20 cellular contexts compared by ENCODE assay signal in genomic region chr6:12485226-12485764, GRCh38.
DNase-seq lines count a peak whose midpoint lies in the region; ATAC-seq, FAIRE-seq and TF ChIP-seq lines count a peak whose summit lies in the region.
"Had no signal": no experiment of that assay in that cellular context is flagged by ENCODE, and none has a peak within 500 bp of the region (broad histone marks: within the 10 kb centered on the region; RNA-seq: fewer than 3 reads in every experiment).

No MANE protein-coding gene starts in this region.

- ATAC-seq in A549 (peak; percentile 46 to 59; a peak in 4 of 6 replicates), GM18907 (IDR thresholded peaks at IDR 0.05; ENCODE audit: unreplicated experiment) (no peak), HG02759 (IDR thresholded peaks at IDR 0.05; ENCODE audit: unreplicated experiment) (no peak), HG02623 (IDR thresholded peaks at IDR 0.05; ENCODE audit: unreplicated experiment) (no peak)
- ATAC-seq: GM12878 had no signal

- FAIRE-seq in A549 (lab: Jason Lieb, UNC) (peak; percentile 59), GM12891 (lab: Jason Lieb, UNC) (peak; percentile 67), endothelial cell of umbilical vein (lab: Jason Lieb, UNC) (no peak)
- FAIRE-seq: A204.1, GM12878, H54 had no signal

- H3K9ac ChIP-seq in endothelial cell of umbilical vein (replicated peaks; ENCODE audit: extremely low read depth, insufficient read depth, low read length): no peak overlapping the region

- POLR2A ChIA-PET in A549 (lab: Yijun Ruan, JAX): interaction anchor here (0.5 to 4.0 kb wide), 3 partner anchors 120 to 195 kb away, joined by 3 to 26 read pairs (median 9); partner anchors contain the start of gene EDN1
- POLR2A ChIA-PET in endothelial cell of umbilical vein (lab: Charles Lee): interaction anchor here (4.7 kb wide), 1 partner anchor 186 kb away, joined by 37 read pairs; no protein-coding TSS in a partner anchor

- no peak for TF ChIP-seq POLR2A in A549 (IDR thresholded peaks at IDR 0.05; ENCODE audit: low read length)
- no peak for TF ChIP-seq POLR2A in GM12891 (IDR thresholded peaks at IDR 0.05; ENCODE audit: low read depth, low read length)
- no peak for TF ChIP-seq POLR2A in endothelial cell of umbilical vein (IDR thresholded peaks at IDR 0.05; ENCODE audit: low read depth, low read length)

- TF ChIP-seq EP300 in A549 (IDR thresholded peaks at IDR 0.05): no peak

- dilution Hi-C loops in endothelial cell of umbilical vein (cut with MboI; ENCODE audit: extremely low pct_ligation_motif_present, low sequenced_read_pairs): loop anchor here (25.0 kb wide), 2 partner anchors 102 to 198 kb away; partner anchors contain the start of gene EDN1

- no peaks in the 10 kb centered on the region for H3K79me2 ChIP-seq in endothelial cell of umbilical vein (ENCODE audit: control insufficient read depth, insufficient read depth, low read length)

- intact Hi-C loops in endothelial cell of umbilical vein (cut with micrococcal nuclease): loop anchor here (10.0 kb wide), 1 partner anchor 720 kb away; no protein-coding TSS in a partner anchor

- CTCF ChIA-PET in A549 (lab: Yijun Ruan, JAX) (interaction anchor here (0.9 to 2.7 kb wide), 2 partner anchors 12 to 117 kb away, joined by 3 to 18 read pairs; no protein-coding TSS in a partner anchor), endothelial cell of umbilical vein (lab: Charles Lee) (interaction anchor here (1.0 to 5.3 kb wide), 5 partner anchors 18 to 830 kb away, joined by 3 to 58 read pairs (median 30); no protein-coding TSS in a partner anchor)

- no peaks in the 10 kb centered on the region for H3K9me1 ChIP-seq in endothelial cell of umbilical vein (replicated peaks; ENCODE audit: control insufficient read depth, extremely low read depth, insufficient read depth, low read length)

- no TSS peak for BruUV-seq in endothelial cell of umbilical vein (replicated peaks; lab: Mats Ljungman, UMichigan)

- H3K4me3 ChIP-seq in A549 (peak overlapping the region; percentile 1; the same call in 1 of the 3 replicates), endothelial cell of umbilical vein (replicated peaks in 1 of 3; ENCODE audit: insufficient read depth in 1 of 3, low read depth in 1 of 3, low read length in 3 of 3) (no peak overlapping the region)
- H3K4me3 ChIP-seq: GM12878, MG63, SK-N-MC had no signal

- H3K9me3 ChIP-seq in A549 (peaks cover 13% of the 10 kb centered on the region; the same call in 2 of the 3 replicates), endothelial cell of umbilical vein (replicated peaks; ENCODE audit: control insufficient read depth, insufficient read depth, low read length) (no peaks in the 10 kb centered on the region)

- H3K4me2 ChIP-seq in A549 (peak overlapping the region; percentile 69), endothelial cell of umbilical vein (ENCODE audit: insufficient read depth, low read length) (peak overlapping the region; percentile 87)

- H3K36me3 ChIP-seq in endothelial cell of umbilical vein (ENCODE audit: control insufficient read depth in 2 of 2, extremely low read depth in 1 of 2, insufficient read depth in 2 of 2, low read length in 2 of 2): no peaks in the 10 kb centered on the region
- H3K36me3 ChIP-seq: MG63 had no signal

- H3K27me3 ChIP-seq in endothelial cell of umbilical vein (ENCODE audit: control insufficient read depth in 2 of 2, insufficient read depth in 2 of 2, low read length in 2 of 2): no peaks in the 10 kb centered on the region
- H3K27me3 ChIP-seq: MG63 had no signal

- H4K20me1 ChIP-seq in endothelial cell of umbilical vein (replicated peaks; ENCODE audit: control insufficient read depth, extremely low read depth, insufficient read depth, low read length): no peaks in the 10 kb centered on the region

- peak in 1 of 2 experiments; percentile 72 for DNase-seq in A549 (ENCODE audit: low read depth in 1 of 2, low spot score in 1 of 2)
- no peak for DNase-seq in GM12891 (ENCODE audit: insufficient read length, low spot score)
- DNase-seq in M059J (ENCODE audit: low read depth): peak; percentile 59
- DNase-seq in endothelial cell of umbilical vein (ENCODE audit: low read depth, low spot score): no peak
- no peak for DNase-seq in activated CD4-positive, alpha-beta T cell treated with anti-CD3 and anti-CD28 coated beads for 1 hour
- DNase-seq: MG63, NCI-H1417, NCI-H1694 treated with DMSO at 0.1 percent for 48 hours, NCI-H2081 treated with DMSO at 0.1 percent for 48 hours, NCI-H2171 treated with DMSO at 0.1 percent for 48 hours, NCI-H524 treated with DMSO at 0.1 percent for 48 hours, NCI-H82, SHP77 had no signal

- no peak for TF ChIP-seq CTCF in A549 (IDR thresholded peaks at IDR 0.05)
- TF ChIP-seq CTCF in endothelial cell of umbilical vein (IDR thresholded peaks at IDR 0.05; ENCODE audit: extremely low read depth in 1 of 2, insufficient read depth in 1 of 2, low read depth in 1 of 2, low read length in 2 of 2): no peak

- 2% methylated on average over 8 of the region's 8 CpGs for WGBS in A549 (ENCODE audit: missing lambda C conversion rate)

- TF ChIP-seq RAD21 in A549 (conservative IDR thresholded peaks at IDR 0.05 in 1 of 2, IDR thresholded peaks at IDR 0.05 in 1 of 2): peak in 1 of 2 experiments; percentile 8; a peak in 1 of 5 replicates

- H3K27ac ChIP-seq in A549 (peak overlapping the region; percentile 92 to 98), endothelial cell of umbilical vein (ENCODE audit: insufficient read depth, low read depth, low read length) (peak overlapping the region; percentile 74)
- H3K27ac ChIP-seq: SK-N-MC had no signal

- peaks cover 64% of the 10 kb centered on the region for H3K4me1 ChIP-seq in A549
- peaks cover 54% of the 10 kb centered on the region for H3K4me1 ChIP-seq in endothelial cell of umbilical vein (ENCODE audit: control insufficient read depth, extremely low read depth, insufficient read depth, low read length)

- H2AFZ ChIP-seq in endothelial cell of umbilical vein (ENCODE audit: low read depth, low read length): no peak overlapping the region

TF ChIP-seq in A549, 52 proteins besides CTCF, POLR2A, EP300 and RAD21 (continues in another document):
- TF ChIP-seq CEBPB (IDR thresholded peaks at IDR 0.05) (no peak), MAFK (IDR thresholded peaks at IDR 0.05; ENCODE audit: partially characterized antibody) (peak; percentile 11), RCOR1 (IDR thresholded peaks at IDR 0.05; ENCODE audit: low read depth, low read length) (no peak), EHF (CRISPR knock-in tag; IDR thresholded peaks at IDR 0.05) (peak; percentile 74; the same call in 1 of the 2 replicates)
- TF ChIP-seq, protein P1, sequence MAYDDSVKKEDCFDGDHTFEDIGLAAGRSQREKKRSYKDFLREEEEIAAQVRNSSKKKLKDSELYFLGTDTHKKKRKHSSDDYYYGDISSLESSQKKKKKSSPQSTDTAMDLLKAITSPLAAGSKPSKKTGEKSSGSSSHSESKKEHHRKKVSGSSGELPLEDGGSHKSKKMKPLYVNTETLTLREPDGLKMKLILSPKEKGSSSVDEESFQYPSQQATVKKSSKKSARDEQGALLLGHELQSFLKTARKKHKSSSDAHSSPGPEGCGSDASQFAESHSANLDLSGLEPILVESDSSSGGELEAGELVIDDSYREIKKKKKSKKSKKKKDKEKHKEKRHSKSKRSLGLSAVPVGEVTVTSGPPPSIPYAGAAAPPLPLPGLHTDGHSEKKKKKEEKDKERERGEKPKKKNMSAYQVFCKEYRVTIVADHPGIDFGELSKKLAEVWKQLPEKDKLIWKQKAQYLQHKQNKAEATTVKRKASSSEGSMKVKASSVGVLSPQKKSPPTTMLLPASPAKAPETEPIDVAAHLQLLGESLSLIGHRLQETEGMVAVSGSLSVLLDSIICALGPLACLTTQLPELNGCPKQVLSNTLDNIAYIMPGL (CRISPR knock-in tag; IDR thresholded peaks at IDR 0.05; ENCODE audit: borderline replicate concordance): no peak

TF ChIP-seq in GM12891, 5 proteins besides CTCF, POLR2A, EP300 and RAD21:
- TF ChIP-seq POLR2AphosphoS5 (IDR thresholded peaks at IDR 0.05; ENCODE audit: low read depth, low read length): no peak
- no peak for TF ChIP-seq PAX5 (IDR thresholded peaks at IDR 0.05; ENCODE audit: insufficient read depth, low read length, severe bottlenecking)
- TF ChIP-seq TAF1 (IDR thresholded peaks at IDR 0.05; ENCODE audit: low read depth, low read length): no peak
- TF ChIP-seq SPI1 (IDR thresholded peaks at IDR 0.05; ENCODE audit: low read depth, low read length): no peak

TF ChIP-seq in endothelial cell of umbilical vein, 7 proteins besides CTCF, POLR2A, EP300 and RAD21:
- TF ChIP-seq MAX (IDR thresholded peaks at IDR 0.05; ENCODE audit: insufficient read depth, insufficient read length) (no peak), FOS (IDR thresholded peaks at IDR 0.05; ENCODE audit: borderline replicate concordance, insufficient read depth, low read length) (no peak), POLR2AphosphoS5 (IDR thresholded peaks at IDR 0.05; ENCODE audit: insufficient read depth, low read depth, low read length) (no peak), EZH2 (IDR thresholded peaks at IDR 0.05; ENCODE audit: borderline replicate concordance, low read depth, low read length, severe bottlenecking) (no peak), GATA2 (IDR thresholded peaks at IDR 0.05; ENCODE audit: insufficient read depth, insufficient read length, low read depth, low read length) (no peak), MYC (IDR thresholded peaks at IDR 0.05; ENCODE audit: low read depth, low read length) (no peak), JUN (IDR thresholded peaks at IDR 0.05; ENCODE audit: borderline replicate concordance, insufficient read depth, insufficient read length, low read depth) (no peak)

Comparison
In these comparisons a context has a peak if more than half of its experiments do, and no peak if none do; other contexts are left out.
1. ATAC-seq: peak in A549 (2 of 2); none in GM18907 (single experiment), HG02759 (single experiment) and HG02623 (single experiment).